8 cellular contexts compared by ENCODE assay signal in the genomic region with DNA sequence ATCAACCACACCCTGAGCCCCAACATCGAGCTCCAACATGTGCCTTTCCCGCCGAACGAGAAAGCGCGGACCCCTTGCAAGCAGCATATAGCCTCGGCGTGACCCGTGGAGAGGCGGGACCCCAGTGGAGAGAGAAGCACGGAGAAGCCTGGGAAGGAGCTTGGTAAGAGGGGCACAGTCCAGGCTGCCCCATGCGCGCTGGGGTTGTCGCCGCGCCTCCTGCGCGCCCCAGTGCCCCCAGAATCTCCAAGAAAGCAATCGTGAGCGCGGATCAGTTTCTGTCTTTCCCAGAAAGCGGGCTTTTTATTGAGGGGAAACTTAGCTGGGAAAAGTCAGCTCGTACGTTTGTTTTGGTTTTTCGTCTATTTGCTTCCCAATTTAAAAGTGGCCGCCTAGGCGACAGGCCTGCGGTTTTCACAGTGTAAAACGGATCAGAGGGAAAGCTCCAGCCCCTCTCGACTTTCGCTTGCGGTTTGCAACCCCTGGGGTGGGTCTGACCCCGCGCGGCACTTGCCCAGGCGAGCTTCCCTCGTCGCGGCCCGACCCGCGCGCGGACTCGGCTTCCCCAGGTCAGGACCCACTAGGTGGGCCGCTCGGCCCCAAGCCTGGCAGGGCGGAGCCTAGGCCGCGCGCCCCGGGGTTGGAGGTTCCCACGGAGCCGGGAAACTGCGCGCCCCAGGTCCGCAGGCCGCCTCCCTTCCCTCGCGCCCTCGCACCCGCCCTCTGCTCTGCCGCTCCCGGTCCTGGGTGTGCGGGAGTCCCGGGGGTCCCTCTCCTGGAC. TPM values are rescaled to one million over a fixed set of nuclear protein-coding genes. Genes with fewer than 3 reads are reported as not detected.
A peak's percentile ranks its signal among the peaks of the same experiment; 100 is the strongest.
DNase-seq lines count a peak whose midpoint lies in the region; ATAC-seq and TF ChIP-seq lines count a peak whose summit lies in the region.

No MANE protein-coding gene starts in this region.

- DNase-seq in activated T-cell treated with anti-CD3 and anti-CD28 coated beads for 48 hours (ENCODE audit: low read depth) = peak; percentile 20
- DNase-seq in activated T-cell treated with anti-CD3 and anti-CD28 coated beads for 4 hours = no peak
- DNase-seq in WTC11 (ENCODE audit: low spot score) = peak; percentile 49
- no peak for DNase-seq in fibroblast of mammary gland (ENCODE audit: low read depth)
- DNase-seq in neural progenitor cell (ENCODE audit: low spot score) = peak; percentile 67
- DNase-seq in midbrain (lab: John Stamatoyannopoulos, UW) = no peak
- DNase-seq in D341Med (ENCODE audit: low spot score) = no peak

- ATAC-seq in WTC11 = no peak; the same call in 1 of the 2 replicates
- ATAC-seq in GM19455 (IDR thresholded peaks at IDR 0.05; ENCODE audit: unreplicated experiment) = no peak

- H3K4me3 ChIP-seq in fibroblast of mammary gland (ENCODE audit: control insufficient read depth, low read depth, low read length) (peak overlapping the region; percentile 63), neural progenitor cell (peak overlapping the region; percentile 67)

- H2AFZ ChIP-seq in neural progenitor cell (replicated peaks) = peak overlapping the region; percentile 30

- H3K9ac ChIP-seq in neural progenitor cell = peak overlapping the region; percentile 61

- peaks cover 29% of the 10 kb centered on the region for H3K27me3 Mint-ChIP-seq in WTC11 (ENCODE audit: low read depth)
- H3K27me3 Mint-ChIP-seq in neural progenitor cell (ENCODE audit: insufficient read depth, low read depth) = peaks cover 2% of the 10 kb centered on the region

- peaks cover 89% of the 10 kb centered on the region for H3K79me2 ChIP-seq in neural progenitor cell (ENCODE audit: low read depth)

- peak overlapping the region; percentile 89 for H3K4me2 ChIP-seq in neural progenitor cell

- peaks cover 9% of the 10 kb centered on the region for H3K27me3 ChIP-seq in neural progenitor cell

- no peaks in the 10 kb centered on the region for H3K36me3 ChIP-seq in neural progenitor cell

- H3K4me1 Mint-ChIP-seq in WTC11 (peaks cover 55% of the 10 kb centered on the region), neural progenitor cell (peaks cover 49% of the 10 kb centered on the region)

- peaks cover 60% of the 10 kb centered on the region for H3F3A ChIP-seq in neural progenitor cell (ENCODE audit: low read depth)

- no peaks in the 10 kb centered on the region for H3K9me3 ChIP-seq in neural progenitor cell (ENCODE audit: low read depth)

- CTCF ChIA-PET in WTC11 (lab: Charles Lee) = interaction anchor here (0.6 to 5.9 kb wide), 8 partner anchors 8 to 339 kb away, joined by 3 to 84 read pairs (median 6); a partner anchor contains a TSS

- H3K27ac Mint-ChIP-seq in WTC11 = peak overlapping the region; percentile 82; the same call in 1 of the 2 replicates
- H3K27ac Mint-ChIP-seq in neural progenitor cell = peak overlapping the region; percentile 82

- no peak for TF ChIP-seq CTCF in WTC11 (IDR thresholded peaks at IDR 0.05)
- no peak for TF ChIP-seq CTCF in fibroblast of mammary gland (conservative IDR thresholded peaks at IDR 0.05; ENCODE audit: control insufficient read depth, insufficient read depth, low read depth, low read length)
- peak; percentile 28 for TF ChIP-seq CTCF in neural progenitor cell (IDR thresholded peaks at IDR 0.05)

- H4K20me1 ChIP-seq in neural progenitor cell (ENCODE audit: low read depth) = peaks cover 3% of the 10 kb centered on the region

- H3K27ac ChIP-seq in neural progenitor cell = peak overlapping the region; percentile 74

- H3K36me3 Mint-ChIP-seq in WTC11 (0 out of 2 replicates have a peak, but pooled peaks cover 2% of the 10 kb centered on the region), neural progenitor cell (no peaks in the 10 kb centered on the region)

- H3K4me3 Mint-ChIP-seq in WTC11 (peak overlapping the region; percentile 82), neural progenitor cell (peak overlapping the region; percentile 93)

- H3K4me1 ChIP-seq in neural progenitor cell = peaks cover 25% of the 10 kb centered on the region

- POLR2A ChIA-PET in WTC11 (lab: Charles Lee) = interaction anchor here (0.6 to 1.2 kb wide), 7 partner anchors 15 to 228 kb away, joined by 3 to 9 read pairs (median 5); no protein-coding TSS in a partner anchor

- H3K9me3 Mint-ChIP-seq in WTC11 = no peaks in the 10 kb centered on the region
- no peaks in the 10 kb centered on the region for H3K9me3 Mint-ChIP-seq in neural progenitor cell

TF ChIP-seq in WTC11, 78 proteins besides CTCF, POLR2A, EP300 and RAD21 (continues in another document):
- TF ChIP-seq, protein P1, sequence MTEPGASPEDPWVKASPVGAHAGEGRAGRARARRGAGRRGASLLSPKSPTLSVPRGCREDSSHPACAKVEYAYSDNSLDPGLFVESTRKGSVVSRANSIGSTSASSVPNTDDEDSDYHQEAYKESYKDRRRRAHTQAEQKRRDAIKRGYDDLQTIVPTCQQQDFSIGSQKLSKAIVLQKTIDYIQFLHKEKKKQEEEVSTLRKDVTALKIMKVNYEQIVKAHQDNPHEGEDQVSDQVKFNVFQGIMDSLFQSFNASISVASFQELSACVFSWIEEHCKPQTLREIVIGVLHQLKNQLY (CRISPR knock-in tag; IDR thresholded peaks at IDR 0.05) = no peak
- TF ChIP-seq NFATC4 (CRISPR knock-in tag; IDR thresholded peaks at IDR 0.05) = no peak
- TF ChIP-seq CREM (CRISPR knock-in tag; IDR thresholded peaks at IDR 0.05) = 0 out of 2 replicates have a peak, but pooled peaks have one; percentile 21
- TF ChIP-seq MYBL2 (CRISPR knock-in tag; IDR thresholded peaks at IDR 0.05) = no peak; the same call in 1 of the 2 replicates
- TF ChIP-seq, protein P2, sequence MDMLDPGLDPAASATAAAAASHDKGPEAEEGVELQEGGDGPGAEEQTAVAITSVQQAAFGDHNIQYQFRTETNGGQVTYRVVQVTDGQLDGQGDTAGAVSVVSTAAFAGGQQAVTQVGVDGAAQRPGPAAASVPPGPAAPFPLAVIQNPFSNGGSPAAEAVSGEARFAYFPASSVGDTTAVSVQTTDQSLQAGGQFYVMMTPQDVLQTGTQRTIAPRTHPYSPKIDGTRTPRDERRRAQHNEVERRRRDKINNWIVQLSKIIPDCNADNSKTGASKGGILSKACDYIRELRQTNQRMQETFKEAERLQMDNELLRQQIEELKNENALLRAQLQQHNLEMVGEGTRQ (CRISPR knock-in tag; IDR thresholded peaks at IDR 0.05) = no peak
- TF ChIP-seq PRRX2 (CRISPR knock-in tag; IDR thresholded peaks at IDR 0.05) = no peak
- TF ChIP-seq, protein P3, sequence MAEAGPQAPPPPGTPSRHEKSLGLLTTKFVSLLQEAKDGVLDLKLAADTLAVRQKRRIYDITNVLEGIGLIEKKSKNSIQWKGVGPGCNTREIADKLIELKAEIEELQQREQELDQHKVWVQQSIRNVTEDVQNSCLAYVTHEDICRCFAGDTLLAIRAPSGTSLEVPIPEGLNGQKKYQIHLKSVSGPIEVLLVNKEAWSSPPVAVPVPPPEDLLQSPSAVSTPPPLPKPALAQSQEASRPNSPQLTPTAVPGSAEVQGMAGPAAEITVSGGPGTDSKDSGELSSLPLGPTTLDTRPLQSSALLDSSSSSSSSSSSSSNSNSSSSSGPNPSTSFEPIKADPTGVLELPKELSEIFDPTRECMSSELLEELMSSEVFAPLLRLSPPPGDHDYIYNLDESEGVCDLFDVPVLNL (CRISPR knock-in tag; IDR thresholded peaks at IDR 0.05; ENCODE audit: borderline replicate concordance, low read depth) = no peak
- TF ChIP-seq, protein P4, sequence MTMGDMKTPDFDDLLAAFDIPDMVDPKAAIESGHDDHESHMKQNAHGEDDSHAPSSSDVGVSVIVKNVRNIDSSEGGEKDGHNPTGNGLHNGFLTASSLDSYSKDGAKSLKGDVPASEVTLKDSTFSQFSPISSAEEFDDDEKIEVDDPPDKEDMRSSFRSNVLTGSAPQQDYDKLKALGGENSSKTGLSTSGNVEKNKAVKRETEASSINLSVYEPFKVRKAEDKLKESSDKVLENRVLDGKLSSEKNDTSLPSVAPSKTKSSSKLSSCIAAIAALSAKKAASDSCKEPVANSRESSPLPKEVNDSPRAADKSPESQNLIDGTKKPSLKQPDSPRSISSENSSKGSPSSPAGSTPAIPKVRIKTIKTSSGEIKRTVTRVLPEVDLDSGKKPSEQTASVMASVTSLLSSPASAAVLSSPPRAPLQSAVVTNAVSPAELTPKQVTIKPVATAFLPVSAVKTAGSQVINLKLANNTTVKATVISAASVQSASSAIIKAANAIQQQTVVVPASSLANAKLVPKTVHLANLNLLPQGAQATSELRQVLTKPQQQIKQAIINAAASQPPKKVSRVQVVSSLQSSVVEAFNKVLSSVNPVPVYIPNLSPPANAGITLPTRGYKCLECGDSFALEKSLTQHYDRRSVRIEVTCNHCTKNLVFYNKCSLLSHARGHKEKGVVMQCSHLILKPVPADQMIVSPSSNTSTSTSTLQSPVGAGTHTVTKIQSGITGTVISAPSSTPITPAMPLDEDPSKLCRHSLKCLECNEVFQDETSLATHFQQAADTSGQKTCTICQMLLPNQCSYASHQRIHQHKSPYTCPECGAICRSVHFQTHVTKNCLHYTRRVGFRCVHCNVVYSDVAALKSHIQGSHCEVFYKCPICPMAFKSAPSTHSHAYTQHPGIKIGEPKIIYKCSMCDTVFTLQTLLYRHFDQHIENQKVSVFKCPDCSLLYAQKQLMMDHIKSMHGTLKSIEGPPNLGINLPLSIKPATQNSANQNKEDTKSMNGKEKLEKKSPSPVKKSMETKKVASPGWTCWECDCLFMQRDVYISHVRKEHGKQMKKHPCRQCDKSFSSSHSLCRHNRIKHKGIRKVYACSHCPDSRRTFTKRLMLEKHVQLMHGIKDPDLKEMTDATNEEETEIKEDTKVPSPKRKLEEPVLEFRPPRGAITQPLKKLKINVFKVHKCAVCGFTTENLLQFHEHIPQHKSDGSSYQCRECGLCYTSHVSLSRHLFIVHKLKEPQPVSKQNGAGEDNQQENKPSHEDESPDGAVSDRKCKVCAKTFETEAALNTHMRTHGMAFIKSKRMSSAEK (CRISPR knock-in tag; IDR thresholded peaks at IDR 0.05; ENCODE audit: borderline replicate concordance) = no peak

RNA-seq across cellular contexts. Expression of a gene that starts 31.1 kb away (rescaled TPM):
- total RNA-seq in WTC11 (2021) = 9.4 to 12.9 TPM (median 11.8 TPM) in 3 replicates
- total RNA-seq in neural progenitor cell (ENCODE audit: low replicate concordance) = 123 and 127 TPM in 2 replicates

RNA-seq across cellular contexts. Expression of a gene that starts 39.6 kb away (rescaled TPM):
- 52.7 to 60.3 TPM (median 60.1 TPM) in 3 replicates for total RNA-seq in WTC11 (2021)
- total RNA-seq in neural progenitor cell (ENCODE audit: low replicate concordance) = 55.7 and 61.3 TPM in 2 replicates

Comparison
In these comparisons a context has a peak if more than half of its experiments do, and no peak if none do; other contexts are left out.
1. DNase-seq: peak in activated T-cell treated with anti-CD3 and anti-CD28 coated beads for 48 hours (single experiment), WTC11 (single experiment) and neural progenitor cell (single experiment); none in activated T-cell treated with anti-CD3 and anti-CD28 coated beads for 4 hours (single experiment), fibroblast of mammary gland (single experiment), midbrain (single experiment) and D341Med (single experiment).